ENCODE assay signal across 34 cellular contexts in genomic region chr3:22118542-22118941, GRCh38.
"Had no signal": no experiment of that assay in that cellular context is flagged by ENCODE, and none has a peak within 500 bp of the region (broad histone marks: within the 10 kb centered on the region; RNA-seq: fewer than 3 reads in every experiment).

No MANE protein-coding gene starts in this region.

- FAIRE-seq: astrocyte, bronchial epithelial cell had no signal

- H3K4me1 Mint-ChIP-seq: activated B cell treated with CpG ODN at 0.5 μM for 24 hours; activated T-helper 17 cell treated with anti-CD3 and anti-CD28 coated beads, Interleukin-2, amount 50 U/mL, for 72 hours; central memory CD8-positive, alpha-beta T cell; T-helper 17 cell had no signal

- H3K4me1 ChIP-seq: esophagus muscularis mucosa, foreskin keratinocyte, heart left ventricle had no signal

- H3K27me3 Mint-ChIP-seq: activated B cell treated with CpG ODN at 0.5 μM for 24 hours; activated CD8-positive, alpha-beta T cell treated with anti-CD3 and anti-CD28 coated beads for 36 hours; activated T-helper 17 cell treated with anti-CD3 and anti-CD28 coated beads, Interleukin-2, amount 50 U/mL, for 72 hours; central memory CD8-positive, alpha-beta T cell; dendritic cell treated with granulocyte-macrophage colony-stimulating factor and Interleukin-4, amounts not matched to agents 40 ng/mL and 50 ng/mL, for 4 days; T-helper 17 cell had no signal

- H3K27me3 ChIP-seq: brain microvascular endothelial cell, dorsolateral prefrontal cortex, esophagus muscularis mucosa, foreskin keratinocyte, gastrocnemius medialis, heart left ventricle had no signal

- H3K36me3 ChIP-seq: brain microvascular endothelial cell, esophagus muscularis mucosa, gastrocnemius medialis, heart left ventricle, WERI-Rb-1 had no signal

- ATAC-seq: activated CD4-positive, CD25-positive, alpha-beta regulatory T cell treated with anti-CD3 and anti-CD28 coated beads, Interleukin-2, amount 50 U/mL, for 24 hours; activated CD8-positive, alpha-beta T cell treated with anti-CD3 and anti-CD28 coated beads for 36 hours; activated T-cell treated with anti-CD3 and anti-CD28 coated beads, Interleukin-2, amount 50 U/mL, for 4 hours; activated T-helper 17 cell treated with anti-CD3 and anti-CD28 coated beads, Interleukin-2, amount 50 U/mL, for 72 hours; foreskin keratinocyte; heart left ventricle; T-helper 17 cell had no signal

- DNase-seq: activated B cell treated with CpG ODN at 0.5 μM for 24 hours; activated CD4-positive, alpha-beta T cell treated with anti-CD3 and anti-CD28 coated beads for 48 hours; activated CD4-positive, alpha-beta T cell treated with anti-CD3 and anti-CD28 coated beads, Interleukin-2, amount 50 U/mL, for 1 hour; activated CD4-positive, alpha-beta T cell treated with anti-CD3 and anti-CD28 coated beads, Interleukin-2, amount 50 U/mL, for 48 hours; activated CD8-positive, alpha-beta memory T cell treated with anti-CD3 and anti-CD28 coated beads for 24 hours; activated CD8-positive, alpha-beta T cell treated with anti-CD3 and anti-CD28 coated beads for 36 hours; activated effector memory CD4-positive, alpha-beta T cell treated with Interleukin-2 at 50 U/mL for 16 hours; activated gamma-delta T cell treated with Interleukin-2 at 50 U/mL for 16 hours; activated naive CD4-positive, alpha-beta T cell treated with anti-CD3 and anti-CD28 coated beads, Interleukin-2, amount 50 U/mL, for 16 hours; activated naive CD4-positive, alpha-beta T cell treated with Interleukin-2 at 50 U/mL for 16 hours; activated T-cell treated with anti-CD3 and anti-CD28 coated beads, Interleukin-2, amount 50 U/mL, for 4 hours; amniotic stem cell; anterior cingulate cortex; brain microvascular endothelial cell; dorsolateral prefrontal cortex; effector memory CD4-positive, alpha-beta T cell; endodermal cell; foreskin keratinocyte; gastrocnemius medialis; glutamatergic neuron; heart left ventricle; T-helper 17 cell; T1000; WERI-Rb-1 had no signal

- H3K36me3 Mint-ChIP-seq: activated naive CD8-positive, alpha-beta T cell had no signal

- H3K9me3 ChIP-seq: esophagus muscularis mucosa, gastrocnemius medialis, heart left ventricle had no signal

- H3K4me3 Mint-ChIP-seq: activated B cell treated with CpG ODN at 0.5 μM for 24 hours; activated CD8-positive, alpha-beta T cell treated with anti-CD3 and anti-CD28 coated beads for 36 hours; activated naive CD8-positive, alpha-beta T cell; activated T-cell treated with anti-CD3 and anti-CD28 coated beads, Interleukin-2, amount 50 U/mL, for 4 hours; activated T-helper 17 cell treated with anti-CD3 and anti-CD28 coated beads, Interleukin-2, amount 50 U/mL, for 72 hours; central memory CD8-positive, alpha-beta T cell; dendritic cell treated with granulocyte-macrophage colony-stimulating factor and Interleukin-4, amounts not matched to agents 40 ng/mL and 50 ng/mL, for 4 days; endodermal cell; T-helper 17 cell; T-helper 2 cell treated with Interferon-gamma antibody and Interleukin-4, amounts not matched to agents 5 μg/mL and 100 μg/mL, for 36 hours had no signal

- H3K27ac ChIP-seq: brain microvascular endothelial cell, coronary artery, dorsolateral prefrontal cortex, esophagus muscularis mucosa, foreskin keratinocyte, gastrocnemius medialis, heart left ventricle, WERI-Rb-1 had no signal

- H3K9me3 Mint-ChIP-seq: activated B cell treated with CpG ODN at 0.5 μM for 24 hours; activated CD8-positive, alpha-beta T cell treated with anti-CD3 and anti-CD28 coated beads for 36 hours; activated T-cell treated with anti-CD3 and anti-CD28 coated beads, Interleukin-2, amount 50 U/mL, for 4 hours; activated T-helper 17 cell treated with anti-CD3 and anti-CD28 coated beads, Interleukin-2, amount 50 U/mL, for 72 hours; dendritic cell treated with granulocyte-macrophage colony-stimulating factor and Interleukin-4, amounts not matched to agents 40 ng/mL and 50 ng/mL, for 4 days; endodermal cell; T-helper 2 cell treated with Interferon-gamma antibody and Interleukin-4, amounts not matched to agents 5 μg/mL and 100 μg/mL, for 36 hours had no signal

- H3K27ac Mint-ChIP-seq: activated B cell treated with CpG ODN at 0.5 μM for 24 hours; activated CD8-positive, alpha-beta T cell treated with anti-CD3 and anti-CD28 coated beads for 36 hours; activated naive CD8-positive, alpha-beta T cell; activated T-helper 17 cell treated with anti-CD3 and anti-CD28 coated beads, Interleukin-2, amount 50 U/mL, for 72 hours; dendritic cell treated with granulocyte-macrophage colony-stimulating factor and Interleukin-4, amounts not matched to agents 40 ng/mL and 50 ng/mL, for 4 days; endodermal cell; T-helper 17 cell; T-helper 2 cell treated with Interferon-gamma antibody and Interleukin-4, amounts not matched to agents 5 μg/mL and 100 μg/mL, for 36 hours had no signal

- H3K4me3 ChIP-seq: coronary artery, dorsolateral prefrontal cortex, esophagus muscularis mucosa, gastrocnemius medialis, heart left ventricle had no signal
